ENCODE assay signal across 8 cellular contexts in the genomic region with DNA sequence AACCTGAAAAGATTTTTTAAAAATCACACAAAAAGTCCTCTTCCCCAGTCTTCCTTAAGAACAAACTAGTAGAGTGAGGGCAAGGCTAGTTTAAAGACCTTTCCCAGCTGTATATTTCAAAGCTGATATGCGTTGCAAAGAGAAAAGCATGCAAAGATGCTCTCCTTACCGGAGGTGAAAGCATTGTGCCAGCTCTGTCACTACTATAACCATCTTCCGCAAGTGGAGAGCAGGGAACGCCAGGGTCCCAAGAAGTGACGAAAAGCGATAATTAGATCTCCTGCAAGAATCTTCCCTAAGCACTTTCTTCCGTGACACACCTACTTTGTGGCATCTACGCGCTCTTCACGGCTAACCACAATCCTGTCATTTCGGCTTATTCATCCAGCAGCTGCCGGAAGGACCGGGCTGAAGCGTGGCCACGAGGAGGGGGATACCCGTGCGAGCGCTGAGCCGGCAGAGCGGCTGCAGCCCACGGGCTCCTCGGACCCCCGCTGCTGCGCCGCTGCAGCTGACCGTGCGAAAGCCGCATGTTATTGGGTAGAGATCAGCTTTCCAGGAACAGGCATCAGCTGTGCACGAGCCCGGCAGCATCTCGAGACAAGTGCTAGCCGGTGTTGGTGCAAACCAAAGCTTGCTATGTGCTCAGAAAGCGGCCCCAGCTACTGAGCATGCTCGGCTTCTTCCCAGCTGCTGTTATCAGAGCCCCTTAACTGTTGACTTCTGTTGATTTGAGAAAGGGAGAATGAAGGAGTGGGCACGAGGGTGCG. TPM values are rescaled to one million over a fixed set of nuclear protein-coding genes. Genes with fewer than 3 reads are reported as not detected.
DNase-seq lines count a peak whose midpoint lies in the region; ATAC-seq, FAIRE-seq and TF ChIP-seq lines count a peak whose summit lies in the region.

No MANE protein-coding gene starts in this region.

- H3K4me1 ChIP-seq in Loucy (ENCODE audit: insufficient read depth, low read length, poor library complexity, severe bottlenecking) (peaks cover 23% of the 10 kb centered on the region), GM12878 (ENCODE audit: control insufficient read depth, insufficient read depth, low read length) (no peaks in the 10 kb centered on the region)

- TF ChIP-seq POLR2A in GM12878 (IDR thresholded peaks at IDR 0.05; ENCODE audit: low read depth, low read length), result no peak

- POLR2A ChIA-PET in GM12878 (lab: Charles Lee), result interaction anchor here (0.6 kb wide), 1 partner anchor 57 kb away, joined by 3 read pairs; a partner anchor contains a TSS

- RAD21 ChIA-PET in GM12878 (lab: Charles Lee; ENCODE audit: unreplicated experiment), result interaction anchor here (0.5 to 1.9 kb wide), 6 partner anchors 17 to 169 kb away, joined by 3 to 8 read pairs (median 4); no protein-coding TSS in a partner anchor

- H3K79me2 ChIP-seq in Loucy (ENCODE audit: insufficient read depth, low read length) (no peaks in the 10 kb centered on the region), GM12878 (ENCODE audit: control insufficient read depth, insufficient read depth, low read length) (no peaks in the 10 kb centered on the region)

- TF ChIP-seq EP300 in GM12878 (IDR thresholded peaks at IDR 0.05; ENCODE audit: borderline replicate concordance in 1 of 2, control insufficient read depth in 1 of 2, low read depth in 2 of 2, low read length in 2 of 2), result no peak; a peak in 1 of 4 replicates

- no peak overlapping the region for H3K27ac ChIP-seq in GM12878 (ENCODE audit: control insufficient read depth, insufficient read depth)

- no peaks in the 10 kb centered on the region for H3K9me2 ChIP-seq in Loucy (replicated peaks; ENCODE audit: low read depth, low read length)

- H3K27me3 ChIP-seq in H7 (ENCODE audit: control insufficient read depth, insufficient read depth, low read length) (peaks cover 14% of the 10 kb centered on the region), Loucy (ENCODE audit: insufficient read depth, low read length, poor library complexity, severe bottlenecking) (peaks cover 7% of the 10 kb centered on the region), GM12878 (replicated peaks in 1 of 2; ENCODE audit: control insufficient read depth in 2 of 2, insufficient read depth in 2 of 2, low read length in 1 of 2) (no peaks in the 10 kb centered on the region)

- H4K20me1 ChIP-seq in Loucy (ENCODE audit: insufficient read depth, low read length, poor library complexity, severe bottlenecking), result no peaks in the 10 kb centered on the region
- H4K20me1 ChIP-seq in GM12878 (ENCODE audit: control insufficient read depth, insufficient read depth), result no peaks in the 10 kb centered on the region

- no peak for TF ChIP-seq RAD21 in GM12878 (IDR thresholded peaks at IDR 0.05; ENCODE audit: insufficient read depth, low read depth, low read length)

- FAIRE-seq in GM12878 (lab: Jason Lieb, UNC), result no peak

- TF ChIP-seq CTCF in Loucy (conservative IDR thresholded peaks at IDR 0.05; ENCODE audit: low read length) (no peak), GM12878 (IDR thresholded peaks at IDR 0.05 in 2 of 3, conservative IDR thresholded peaks at IDR 0.05 in 1 of 3; ENCODE audit: control insufficient read depth in 2 of 3, extremely low read depth in 1 of 3, insufficient read depth in 1 of 3, low read depth in 3 of 3, low read length in 3 of 3) (no peak)

- H3K36me3 ChIP-seq in H7 (replicated peaks; ENCODE audit: control insufficient read depth, insufficient read depth, low read length), result no peaks in the 10 kb centered on the region
- no peaks in the 10 kb centered on the region for H3K36me3 ChIP-seq in Loucy (ENCODE audit: insufficient read depth, low read length)
- no peaks in the 10 kb centered on the region for H3K36me3 ChIP-seq in GM12878 (ENCODE audit: control insufficient read depth in 2 of 2, insufficient read depth in 2 of 2, low read length in 1 of 2)

- H3K4me3 ChIP-seq in H7 (ENCODE audit: insufficient read depth, low read depth, low read length) (peak overlapping the region; percentile 46), Loucy (ENCODE audit: low read length, poor library complexity, severe bottlenecking) (peak overlapping the region; percentile 73), GM12878 (peak overlapping the region; percentile 59)

- intact Hi-C loops in GM12878 (cut with micrococcal nuclease; ENCODE audit: unreplicated experiment), result loop anchor here (5.0 kb wide), 1 partner anchor 170 kb away; no protein-coding TSS in a partner anchor

- BruUV-seq in GM12878 (replicated peaks; lab: Mats Ljungman, UMichigan), result no TSS peak

- peak overlapping the region; percentile 85 for H3K4me2 ChIP-seq in Loucy (ENCODE audit: low read depth, low read length, poor library complexity, severe bottlenecking)
- H3K4me2 ChIP-seq in GM12878 (ENCODE audit: control insufficient read depth, insufficient read depth), result peak overlapping the region; percentile 67

- SMC1A ChIA-PET in GM12878 (lab: Charles Lee; ENCODE audit: uncharacterized antibody, unreplicated experiment), result interaction anchor here (0.7 to 3.3 kb wide), 19 partner anchors 9 to 272 kb away, joined by 3 to 13 read pairs (median 3); a partner anchor contains a TSS

- 2% methylated on average over 31 of the region's 36 CpGs for WGBS in GM12878 (ENCODE audit: insufficient coverage, insufficient replicate concordance, low lambda C conversion rate, missing lambda C conversion rate)

- CTCF ChIA-PET in GM12878 (lab: Yijun Ruan, JAX), result interaction anchor here (0.7 to 2.9 kb wide), 10 partner anchors 8 to 233 kb away, joined by 3 to 20 read pairs (median 6); no protein-coding TSS in a partner anchor

- peak overlapping the region; percentile 74 for H2AFZ ChIP-seq in Loucy (ENCODE audit: low read length)
- peak overlapping the region; percentile 15 for H2AFZ ChIP-seq in GM12878 (ENCODE audit: control insufficient read depth, low read depth, low read length)

- H3K9me3 ChIP-seq in Loucy (ENCODE audit: insufficient read depth, low read depth, low read length) (no peaks in the 10 kb centered on the region), GM12878 (replicated peaks; ENCODE audit: control insufficient read depth, insufficient read depth, low read length) (no peaks in the 10 kb centered on the region)

- DNase-seq in Daoy (ENCODE audit: low read depth) (peak; percentile 78), H7 (peak; percentile 61), T-helper 9 cell (peak; percentile 36), GM12878 (ENCODE audit: low read depth, low spot score) (no peak), iPS-NIHi7 (ENCODE audit: extremely low spot score) (peak; percentile 64), 8988T (no peak)
- peak; percentile 77 for DNase-seq in stimulated activated CD4-positive, alpha-beta T cell treated with anti-CD3 and anti-CD28 coated beads, Interleukin-15, amount 100 ng/mL, for 24 hours

- in situ Hi-C loops in GM12878 (cut with MboI), result no loop called here

- peak overlapping the region; percentile 1 for H3K9ac ChIP-seq in Loucy (ENCODE audit: low read depth, low read length, poor library complexity, severe bottlenecking)
- H3K9ac ChIP-seq in GM12878 (ENCODE audit: control insufficient read depth, insufficient read depth, low read length), result no peak overlapping the region

- ATAC-seq in GM12878, result peak; percentile 90

- no peaks in the 10 kb centered on the region for H3F3A ChIP-seq in Loucy (ENCODE audit: low read depth)

TF ChIP-seq in GM12878, 131 proteins besides CTCF, POLR2A, EP300 and RAD21 (continues in another document):
- TF ChIP-seq BCL11A (IDR thresholded peaks at IDR 0.05; ENCODE audit: low read depth, low read length), result peak; percentile 53; the same call in 1 of the 2 replicates
- TF ChIP-seq, protein P1, sequence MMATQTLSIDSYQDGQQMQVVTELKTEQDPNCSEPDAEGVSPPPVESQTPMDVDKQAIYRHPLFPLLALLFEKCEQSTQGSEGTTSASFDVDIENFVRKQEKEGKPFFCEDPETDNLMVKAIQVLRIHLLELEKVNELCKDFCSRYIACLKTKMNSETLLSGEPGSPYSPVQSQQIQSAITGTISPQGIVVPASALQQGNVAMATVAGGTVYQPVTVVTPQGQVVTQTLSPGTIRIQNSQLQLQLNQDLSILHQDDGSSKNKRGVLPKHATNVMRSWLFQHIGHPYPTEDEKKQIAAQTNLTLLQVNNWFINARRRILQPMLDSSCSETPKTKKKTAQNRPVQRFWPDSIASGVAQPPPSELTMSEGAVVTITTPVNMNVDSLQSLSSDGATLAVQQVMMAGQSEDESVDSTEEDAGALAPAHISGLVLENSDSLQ (IDR thresholded peaks at IDR 0.05), result 0 out of 2 replicates have a peak, but pooled peaks have one; percentile 19
- peak; percentile 69 for TF ChIP-seq DPF2 (IDR thresholded peaks at IDR 0.05)
- TF ChIP-seq CHD4 (IDR thresholded peaks at IDR 0.05), result no peak
- no peak for TF ChIP-seq ZNF24 (IDR thresholded peaks at IDR 0.05)
- TF ChIP-seq SMARCA5 (IDR thresholded peaks at IDR 0.05), result 0 out of 2 replicates have a peak, but pooled peaks have one; percentile 5
- TF ChIP-seq, protein P2, sequence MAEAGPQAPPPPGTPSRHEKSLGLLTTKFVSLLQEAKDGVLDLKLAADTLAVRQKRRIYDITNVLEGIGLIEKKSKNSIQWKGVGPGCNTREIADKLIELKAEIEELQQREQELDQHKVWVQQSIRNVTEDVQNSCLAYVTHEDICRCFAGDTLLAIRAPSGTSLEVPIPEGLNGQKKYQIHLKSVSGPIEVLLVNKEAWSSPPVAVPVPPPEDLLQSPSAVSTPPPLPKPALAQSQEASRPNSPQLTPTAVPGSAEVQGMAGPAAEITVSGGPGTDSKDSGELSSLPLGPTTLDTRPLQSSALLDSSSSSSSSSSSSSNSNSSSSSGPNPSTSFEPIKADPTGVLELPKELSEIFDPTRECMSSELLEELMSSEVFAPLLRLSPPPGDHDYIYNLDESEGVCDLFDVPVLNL (IDR thresholded peaks at IDR 0.05; ENCODE audit: low read depth, low read length), result no peak

RNA-seq across cellular contexts. Expression of a gene that starts 57.2 kb away (rescaled TPM):
- total RNA-seq in Daoy (2014; rRNA removed; shearing (Covaris generic)), result 28.7 and 38.9 TPM in 2 replicates
- total RNA-seq in H7 (2014; rRNA removed; shearing (Covaris generic)), result 3.9 and 4.0 TPM in 2 replicates
- 71.9 and 73.5 TPM in 2 replicates for total RNA-seq in GM12878 (2013; cell fraction: nucleolus; rRNA removed)
- total RNA-seq in GM12878 (2014; rRNA removed) (32.4 and 39.0 TPM in 2 replicates), GM12878 (2014; rRNA removed; fragmentation: Illumina TruSeq; extraction: Trizol) (52.1 and 52.2 TPM in 2 replicates), GM12878 (2021) (32.3 and 35.0 TPM in 2 replicates)
- 11.8 TPM for polyA plus RNA-seq in GM12878 (2011; ENCODE audit: low read depth)
- polyA plus RNA-seq in GM12878 (2011; rRNA removed) (37.7 and 62.0 TPM in 2 replicates), GM12878 (2014; fragmentation: Illumina TruSeq; extraction: Trizol) (37.5 and 45.8 TPM in 2 replicates), GM12878 (2014; fragmentation: Nextera tagmentation; extraction: Ambion mirVana) (10 to 100 TPM; 24.9 to 28.0 TPM), GM12878 (2014; rRNA removed) (14.8 and 18.2 TPM in 2 replicates), GM12878 (2016; fragmentation: Nextera tagmentation; extraction: Ambion mirVana) (10 to 100 TPM; 29.7 to 31.1 TPM)
- 12.4 and 14.5 TPM in 2 replicates for polyA plus RNA-seq in GM12878 (2011; cell fraction: cytosol; rRNA removed)
- 14.1 and 17.3 TPM in 2 replicates for polyA plus RNA-seq in GM12878 (2011; cell fraction: nucleus; rRNA removed)
- 20.8 and 37.4 TPM in 2 replicates for polyA plus RNA-seq in GM12878 (2012)
- polyA minus RNA-seq in GM12878 (2011; rRNA and poly(A)+ RNA removed), result 37.0 and 39.1 TPM in 2 replicates
- 17.6 and 19.8 TPM in 2 replicates for polyA minus RNA-seq in GM12878 (2011; cell fraction: cytosol; rRNA and poly(A)+ RNA removed)
- 38.1 and 42.7 TPM in 2 replicates for polyA minus RNA-seq in GM12878 (2011; cell fraction: nucleus; rRNA and poly(A)+ RNA removed)

Comparison
In these comparisons a context has a peak if more than half of its experiments do, and no peak if none do; other contexts are left out.
1. DNase-seq: peak in Daoy (single experiment), H7 (single experiment), T-helper 9 cell (single experiment), iPS-NIHi7 (single experiment) and stimulated activated CD4-positive, alpha-beta T cell treated with anti-CD3 and anti-CD28 coated beads, Interleukin-15, amount 100 ng/mL, for 24 hours (single experiment); none in GM12878 (single experiment) and 8988T (single experiment).
2. Peak in every context shown above with its lines, with median percentiles within 50 percentile points of each other: H3K4me3 ChIP-seq.